In the genomic region with DNA sequence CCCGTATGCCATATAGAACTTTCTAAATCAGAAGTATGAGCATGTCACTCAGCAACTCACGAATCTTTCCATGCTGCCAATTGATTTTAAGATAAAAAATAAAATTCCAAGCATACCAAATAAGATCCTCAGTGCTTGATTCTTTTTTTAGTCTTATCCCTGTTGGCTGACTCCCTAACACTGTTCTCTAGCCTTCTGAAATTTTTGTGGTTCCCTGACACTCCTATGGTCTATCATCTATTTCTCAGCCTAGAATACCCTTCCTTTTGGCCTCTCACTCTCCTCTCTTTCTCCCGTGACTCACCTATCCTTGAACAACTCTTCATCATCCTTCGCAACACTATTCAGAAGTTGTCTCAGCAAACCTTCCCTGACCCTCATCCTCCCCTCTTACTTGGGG, we compare ENCODE assay signal across 29 cellular contexts. TPM values are rescaled to one million over a fixed set of nuclear protein-coding genes. Genes with fewer than 3 reads are reported as not detected.
"Had no signal": no experiment of that assay in that cellular context is flagged by ENCODE, and none has a peak within 500 bp of the region (broad histone marks: within the 10 kb centered on the region; RNA-seq: fewer than 3 reads in every experiment).

No MANE protein-coding gene starts in this region.

- H3K9me3 Mint-ChIP-seq: activated T-helper 2 cell treated with anti-CD3 and anti-CD28 coated beads, Interferon-gamma antibody, Interleukin-2, Interleukin-4, amounts not matched to agents 10 μg/mL and 5 μg/mL and 100 μg/mL, durations not matched to agents 14 hours and 24 hours and 36 hours had no signal

- H3K4me3 Mint-ChIP-seq: activated CD4-positive, alpha-beta T cell treated with anti-CD3 and anti-CD28 coated beads for 36 hours; activated CD4-positive, alpha-beta T cell treated with anti-CD3 and anti-CD28 coated beads, Interleukin-2, amount 10 ng/mL, durations not matched to agents 7 days and 5 days; activated CD8-positive, alpha-beta T cell treated with anti-CD3 and anti-CD28 coated beads, Interleukin-2, amount 10 ng/mL, durations not matched to agents 7 days and 5 days; activated naive CD4-positive, alpha-beta T cell treated with anti-CD3 and anti-CD28 coated beads, Interleukin-2, amount 50 U/mL, for 24 hours; activated naive CD8-positive, alpha-beta T cell treated with anti-CD3 and anti-CD28 coated beads, Interleukin-2, amount 50 U/mL, for 24 hours; activated T-cell treated with anti-CD3 and anti-CD28 coated beads, Interleukin-2, amount 50 U/mL, for 24 hours; brain had no signal

- H3K4me1 Mint-ChIP-seq: brain had no signal

- H3K27me3 Mint-ChIP-seq: activated CD4-positive, alpha-beta T cell treated with anti-CD3 and anti-CD28 coated beads for 36 hours; activated CD4-positive, alpha-beta T cell treated with anti-CD3 and anti-CD28 coated beads, Interleukin-2, amount 10 ng/mL, durations not matched to agents 7 days and 5 days; activated naive CD4-positive, alpha-beta T cell treated with anti-CD3 and anti-CD28 coated beads, Interleukin-2, amount 50 U/mL, for 24 hours; activated naive CD8-positive, alpha-beta T cell treated with anti-CD3 and anti-CD28 coated beads, Interleukin-2, amount 50 U/mL, for 24 hours; activated T-cell treated with anti-CD3 and anti-CD28 coated beads, Interleukin-2, amount 50 U/mL, for 24 hours had no signal

- ATAC-seq: activated CD4-positive, alpha-beta T cell treated with anti-CD3 and anti-CD28 coated beads for 36 hours; activated CD4-positive, CD25-positive, alpha-beta regulatory T cell treated with anti-CD3 and anti-CD28 coated beads, Interleukin-2, amount 50 U/mL, for 24 hours; activated CD8-positive, alpha-beta T cell treated with anti-CD3 and anti-CD28 coated beads, Interleukin-2, amount 10 ng/mL, durations not matched to agents 7 days and 5 days; activated naive CD8-positive, alpha-beta T cell treated with anti-CD3 and anti-CD28 coated beads, Interleukin-2, amount 50 U/mL, for 24 hours; Panc1 had no signal

- H3K36me3 Mint-ChIP-seq: brain had no signal

- H3K27ac Mint-ChIP-seq: activated CD4-positive, alpha-beta T cell treated with anti-CD3 and anti-CD28 coated beads for 36 hours; activated CD4-positive, alpha-beta T cell treated with anti-CD3 and anti-CD28 coated beads, Interleukin-2, amount 10 ng/mL, durations not matched to agents 7 days and 5 days; activated CD8-positive, alpha-beta T cell treated with anti-CD3 and anti-CD28 coated beads, Interleukin-2, amount 10 ng/mL, durations not matched to agents 7 days and 5 days; activated naive CD8-positive, alpha-beta T cell treated with anti-CD3 and anti-CD28 coated beads, Interleukin-2, amount 50 U/mL, for 24 hours; activated T-cell treated with anti-CD3 and anti-CD28 coated beads, Interleukin-2, amount 50 U/mL, for 24 hours; activated T-helper 2 cell treated with anti-CD3 and anti-CD28 coated beads, Interferon-gamma antibody, Interleukin-2, Interleukin-4, amounts not matched to agents 10 μg/mL and 5 μg/mL and 100 μg/mL, durations not matched to agents 14 hours and 24 hours and 36 hours; brain had no signal

- DNase-seq: activated CD4-positive, alpha-beta T cell treated with anti-CD3 and anti-CD28 coated beads for 36 hours; activated CD4-positive, alpha-beta T cell treated with anti-CD3 and anti-CD28 coated beads, Interleukin-2, amount 10 ng/mL, durations not matched to agents 7 days and 5 days; activated CD4-positive, alpha-beta T cell treated with anti-CD3 and anti-CD28 coated beads, Interleukin-2, amount 50 U/mL, for 48 hours; activated CD8-positive, alpha-beta T cell treated with anti-CD3 and anti-CD28 coated beads, Interleukin-2, amount 10 ng/mL, durations not matched to agents 7 days and 5 days; activated gamma-delta T cell; activated naive CD4-positive, alpha-beta T cell treated with Interleukin-2 at 50 U/mL for 16 hours; activated naive CD8-positive, alpha-beta T cell treated with anti-CD3 and anti-CD28 coated beads, Interleukin-2, amount 50 U/mL, for 24 hours; activated T-cell treated with anti-CD3 and anti-CD28 coated beads, Interleukin-2, amount 50 U/mL, for 24 hours; anterior cingulate cortex; central memory CD4-positive, alpha-beta T cell; Kasumi-1; MM.1S; MV-4-11; NCI-H1092; NCI-H1436 treated with DMSO at 0.1 percent for 48 hours; NCI-H1694 treated with DMSO at 0.1 percent for 48 hours; NCI-H2029; NCI-H345; NCI-H524 treated with DMSO at 0.1 percent for 48 hours; SHP77; SJCRH30; T1000; WERI-Rb-1 had no signal

RNA-seq across cellular contexts. Expression of gene CCDC141, which starts 50.5 kb away (rescaled TPM):
- total RNA-seq: bronchial epithelial cell had no signal
